8 cellular contexts compared by ENCODE assay signal in the genomic region with DNA sequence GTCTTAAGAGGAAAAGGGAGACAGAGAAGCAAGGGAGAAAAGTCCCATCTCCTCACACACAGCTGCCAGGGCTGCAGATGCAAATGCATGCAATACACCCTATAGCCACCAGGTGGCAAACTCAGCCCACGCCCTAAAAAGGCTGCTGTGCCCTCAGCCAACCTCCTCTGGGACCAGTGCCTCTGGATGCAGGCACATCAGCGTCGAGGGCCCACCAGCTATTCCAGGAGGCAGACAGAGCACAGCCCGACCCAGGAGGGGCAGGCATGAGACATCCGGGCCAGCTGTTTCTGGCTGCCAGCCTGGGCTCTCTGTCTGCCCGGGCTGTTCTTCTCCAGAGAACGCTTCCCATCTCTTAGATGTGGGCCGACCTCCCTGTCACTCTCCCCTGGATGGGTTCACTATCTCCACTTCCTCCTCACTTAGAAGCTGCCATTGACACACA. TPM values are rescaled to one million over a fixed set of nuclear protein-coding genes. Genes with fewer than 3 reads are reported as not detected.
DNase-seq lines count a peak whose midpoint lies in the region; ATAC-seq, FAIRE-seq and TF ChIP-seq lines count a peak whose summit lies in the region.

No MANE protein-coding gene starts in this region.

- TF ChIP-seq CTCF in AG10803 (conservative IDR thresholded peaks at IDR 0.05; ENCODE audit: low read length) (peak; percentile 98), cardiac fibroblast (IDR thresholded peaks at IDR 0.05; ENCODE audit: low read depth, low read length) (peak; percentile 97), kidney (IDR thresholded peaks at IDR 0.05; ENCODE audit: borderline replicate concordance, extremely low read depth, insufficient read depth) (peak; percentile 98)

- no peak for FAIRE-seq in kidney (lab: Jason Lieb, UNC)

- in situ Hi-C loops in GM23248 (cut with MboI), result no loop called here

- no peak overlapping the region for H3K4me2 ChIP-seq in GM23248 (ENCODE audit: unreplicated experiment)

- H3K79me2 ChIP-seq in GM23248 (ENCODE audit: insufficient read depth), result no peaks in the 10 kb centered on the region

- no peak overlapping the region for H2AFZ ChIP-seq in GM23248

- peak; percentile 54 for DNase-seq in AG10803 (ENCODE audit: low read depth)
- peak; percentile 76 for DNase-seq in GM23248
- DNase-seq in NCI-H2227 (lab: John Stamatoyannopoulos, UW; ENCODE audit: unreplicated experiment), result peak; percentile 84
- DNase-seq in cardiac fibroblast (ENCODE audit: low read depth in 2 of 2), result peak; percentile 77 to 83
- peak; percentile 90 for DNase-seq in kidney
- DNase-seq in stimulated activated CD4-positive, alpha-beta T cell treated with anti-CD3 and anti-CD28 coated beads, Interleukin-15, amount 100 ng/mL, for 48 hours (ENCODE audit: low read depth in 2 of 2), result peak; percentile 48 to 69

- ATAC-seq in activated CD4-positive, CD25-positive, alpha-beta regulatory T cell treated with anti-CD3 and anti-CD28 coated beads, Interleukin-2, amount 50 U/mL, for 24 hours, result peak; percentile 47 to 75
- no peak for ATAC-seq in GM19463 (IDR thresholded peaks at IDR 0.05; ENCODE audit: unreplicated experiment)

- no peaks in the 10 kb centered on the region for H3K9me3 ChIP-seq in GM23248 (ENCODE audit: low read depth)
- no peaks in the 10 kb centered on the region for H3K9me3 ChIP-seq in kidney (ENCODE audit: control insufficient read depth in 1 of 2, low read length in 2 of 2)

- H3K9me2 ChIP-seq in GM23248 (ENCODE audit: insufficient read depth), result no peaks in the 10 kb centered on the region

- H3K9ac ChIP-seq in GM23248, result no peak overlapping the region
- H3K9ac ChIP-seq in kidney (ENCODE audit: low read length in 2 of 2), result no peak overlapping the region

- no peaks in the 10 kb centered on the region for H3F3A ChIP-seq in GM23248 (ENCODE audit: insufficient read depth)

- H3K4me1 ChIP-seq in GM23248 (ENCODE audit: insufficient read depth) (no peaks in the 10 kb centered on the region), kidney (ENCODE audit: control insufficient read depth in 1 of 2, insufficient read depth in 1 of 2, low read depth in 1 of 2, low read length in 2 of 2) (no peaks in the 10 kb centered on the region)

- H3K4me3 ChIP-seq in AG10803 (ENCODE audit: low read length) (no peak overlapping the region), GM23248 (no peak overlapping the region), cardiac fibroblast (replicated peaks in 1 of 2; ENCODE audit: low read depth in 2 of 2, low read length in 2 of 2) (no peak overlapping the region), kidney (ENCODE audit: low read length in 2 of 2) (no peak overlapping the region)

- no peaks in the 10 kb centered on the region for H3K27me3 ChIP-seq in GM23248 (replicated peaks; ENCODE audit: insufficient read depth)

- WGBS in GM23248 (ENCODE audit: low coverage in 1 of 2, low lambda C conversion rate in 2 of 2, missing lambda C conversion rate in 2 of 2), 2 experiments, result 13 to 20% methylated on average over 8 of the region's 8 CpGs

- intact Hi-C loops in kidney (cut with DNase I), result no loop called here

- no peaks in the 10 kb centered on the region for H4K20me1 ChIP-seq in GM23248 (ENCODE audit: insufficient read depth)

- H3K27ac ChIP-seq in GM23248 (no peak overlapping the region), kidney (ENCODE audit: low read depth in 2 of 2, low read length in 2 of 2) (peak overlapping the region in 1 of 2 donors; percentile 32)

- H3K36me3 ChIP-seq in GM23248 (ENCODE audit: low read depth) (no peaks in the 10 kb centered on the region), kidney (ENCODE audit: control insufficient read depth in 1 of 2, insufficient read depth in 2 of 2, low read length in 2 of 2) (peaks cover 7 to 26% of the 10 kb centered on the region in 2 donors)

RNA-seq across cellular contexts. Expression of a gene that starts 39.7 kb away (rescaled TPM):
- total RNA-seq in GM23248 (2014; rRNA removed; shearing (Covaris generic)), result not detected in 2 replicates
- polyA plus RNA-seq in GM23248 (2016; fragmentation: Nextera tagmentation; extraction: Ambion mirVana) (not detected in 2 replicates), kidney (ENCODE audit: insufficient read depth, low read depth, low replicate concordance) (0.13 TPM)
- total RNA-seq in kidney, result 0.69 TPM
